Comparison of ENCODE assay signal across 1 cellular context in the genomic region with DNA sequence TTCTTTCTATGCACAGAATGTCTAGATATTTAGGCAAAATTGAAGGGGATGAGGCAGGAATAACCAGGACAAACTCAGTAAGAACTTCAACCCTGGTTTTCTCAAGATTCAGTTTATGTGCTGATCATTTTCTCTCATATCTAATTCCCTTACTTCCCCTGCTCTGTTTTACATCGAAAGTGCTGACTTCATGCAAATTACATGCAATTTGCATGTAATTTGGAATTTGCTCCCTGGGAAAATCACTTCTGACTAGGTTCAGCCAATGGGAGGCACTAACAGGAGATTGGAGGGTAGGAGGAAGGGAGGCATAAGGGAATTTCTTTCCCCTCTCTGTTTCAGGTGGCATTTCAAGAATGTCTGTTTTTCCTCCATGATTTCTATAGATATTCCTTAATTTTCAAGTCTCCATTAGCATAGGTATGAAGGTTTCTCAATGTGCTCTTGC.
TF ChIP-seq lines count a peak whose summit lies in the region.

No MANE protein-coding gene starts in this region.

TF ChIP-seq in H1, 55 proteins besides CTCF, POLR2A, EP300 and RAD21 (continued from another document):
- TF ChIP-seq, protein P1, sequence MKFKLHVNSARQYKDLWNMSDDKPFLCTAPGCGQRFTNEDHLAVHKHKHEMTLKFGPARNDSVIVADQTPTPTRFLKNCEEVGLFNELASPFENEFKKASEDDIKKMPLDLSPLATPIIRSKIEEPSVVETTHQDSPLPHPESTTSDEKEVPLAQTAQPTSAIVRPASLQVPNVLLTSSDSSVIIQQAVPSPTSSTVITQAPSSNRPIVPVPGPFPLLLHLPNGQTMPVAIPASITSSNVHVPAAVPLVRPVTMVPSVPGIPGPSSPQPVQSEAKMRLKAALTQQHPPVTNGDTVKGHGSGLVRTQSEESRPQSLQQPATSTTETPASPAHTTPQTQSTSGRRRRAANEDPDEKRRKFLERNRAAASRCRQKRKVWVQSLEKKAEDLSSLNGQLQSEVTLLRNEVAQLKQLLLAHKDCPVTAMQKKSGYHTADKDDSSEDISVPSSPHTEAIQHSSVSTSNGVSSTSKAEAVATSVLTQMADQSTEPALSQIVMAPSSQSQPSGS (IDR thresholded peaks at IDR 0.05; ENCODE audit: low read length) = no peak
- TF ChIP-seq HDAC6 (IDR thresholded peaks at IDR 0.05; ENCODE audit: low read depth, low read length) = no peak
- TF ChIP-seq SAP30 (IDR thresholded peaks at IDR 0.05; ENCODE audit: insufficient read depth, insufficient replicate concordance, low read length) = no peak
- no peak for TF ChIP-seq CHD2 (IDR thresholded peaks at IDR 0.05; ENCODE audit: low read length)
- TF ChIP-seq TEAD4 (IDR thresholded peaks at IDR 0.05; ENCODE audit: low read depth, low read length) = peak; percentile 55; the same call in 1 of the 2 replicates
TF ChIP-seq in H1: peak in this region for 2.
